In the genomic region with DNA sequence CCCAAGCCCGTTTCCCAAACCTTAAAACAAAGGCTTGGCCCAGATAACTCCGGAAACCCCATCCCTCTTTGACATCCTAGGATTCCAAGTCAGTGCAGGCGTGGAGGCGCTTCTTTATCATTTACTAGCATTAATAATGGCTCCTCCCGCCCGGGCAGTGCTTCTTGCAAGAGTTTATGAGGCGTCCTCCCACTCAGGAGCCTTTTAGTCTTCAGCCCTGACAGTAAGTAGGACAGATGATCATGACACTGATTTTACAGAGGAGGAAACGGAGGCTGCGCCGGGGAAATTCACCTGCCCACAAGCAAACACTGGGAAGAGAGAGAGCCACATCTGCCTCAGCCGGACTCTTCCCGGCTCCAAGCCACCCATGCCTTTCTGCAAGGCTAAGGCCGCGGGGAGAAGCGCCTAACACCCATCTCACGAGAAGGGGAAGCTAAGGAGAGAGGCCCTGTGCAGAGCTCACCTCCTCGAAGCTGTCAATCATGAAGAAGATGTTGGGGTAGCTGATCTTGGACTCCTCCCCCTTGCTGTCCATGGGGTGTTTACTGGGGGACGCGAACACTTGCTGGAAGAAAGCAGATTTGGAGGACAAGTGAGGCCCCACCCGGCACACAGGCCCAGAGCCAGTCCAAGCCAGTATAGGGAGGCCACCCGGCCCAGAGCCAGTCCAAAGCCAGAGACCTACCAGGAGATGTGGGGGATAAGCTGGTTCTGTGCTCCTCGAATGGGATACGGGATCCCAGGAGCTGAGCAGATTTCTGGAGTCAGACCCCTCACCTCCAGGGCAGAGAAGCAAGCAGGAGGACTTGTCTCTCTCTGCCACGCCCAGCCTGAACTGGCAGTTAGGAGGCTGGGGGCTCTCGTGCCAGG, we compare ENCODE assay signal across 19 cellular contexts.
"Had no signal": no experiment of that assay in that cellular context is flagged by ENCODE, and none has a peak within 500 bp of the region (broad histone marks: within the 10 kb centered on the region; RNA-seq: fewer than 3 reads in every experiment).

No MANE protein-coding gene starts in this region.

- H3K4me3 Mint-ChIP-seq: activated naive CD4-positive, alpha-beta T cell treated with anti-CD3 and anti-CD28 coated beads, Interleukin-2, amount 10 ng/mL, durations not matched to agents 7 days and 5 days; activated T-helper 17 cell treated with anti-CD3 and anti-CD28 coated beads, Interleukin-2, amount 50 U/mL, for 72 hours; natural killer cell; stimulated activated memory B cell treated with anti-CD40 and anti-IgM and Interleukin-4, amounts not matched to agents 10 μg/mL and 1 μg/mL and 100 μg/mL, for 72 hours had no signal

- H3K27me3 Mint-ChIP-seq: activated naive CD4-positive, alpha-beta T cell treated with anti-CD3 and anti-CD28 coated beads, Interleukin-2, amount 10 ng/mL, durations not matched to agents 7 days and 5 days; activated T-helper 17 cell treated with anti-CD3 and anti-CD28 coated beads, Interleukin-2, amount 50 U/mL, for 72 hours; stimulated activated memory B cell treated with anti-CD40 and anti-IgM and Interleukin-4, amounts not matched to agents 10 μg/mL and 1 μg/mL and 100 μg/mL, for 72 hours had no signal

- H3K27ac Mint-ChIP-seq: activated naive CD4-positive, alpha-beta T cell treated with anti-CD3 and anti-CD28 coated beads, Interleukin-2, amount 10 ng/mL, durations not matched to agents 7 days and 5 days; activated T-helper 17 cell treated with anti-CD3 and anti-CD28 coated beads, Interleukin-2, amount 50 U/mL, for 72 hours; natural killer cell had no signal

- FAIRE-seq: endothelial cell of umbilical vein had no signal

- H3K36me3 ChIP-seq: cardiac muscle cell had no signal

- H3K27me3 ChIP-seq: cardiac muscle cell, esophagus squamous epithelium had no signal

- H3K36me3 Mint-ChIP-seq: activated naive CD4-positive, alpha-beta T cell treated with anti-CD3 and anti-CD28 coated beads, Interleukin-2, amount 10 ng/mL, durations not matched to agents 7 days and 5 days; natural killer cell had no signal

- H3K9me3 Mint-ChIP-seq: activated naive CD4-positive, alpha-beta T cell treated with anti-CD3 and anti-CD28 coated beads, Interleukin-2, amount 10 ng/mL, durations not matched to agents 7 days and 5 days; activated T-helper 17 cell treated with anti-CD3 and anti-CD28 coated beads, Interleukin-2, amount 50 U/mL, for 72 hours; natural killer cell; stimulated activated memory B cell treated with anti-CD40 and anti-IgM and Interleukin-4, amounts not matched to agents 10 μg/mL and 1 μg/mL and 100 μg/mL, for 72 hours had no signal

- DNase-seq: activated CD4-positive, alpha-beta T cell treated with anti-CD3 and anti-CD28 coated beads, Interleukin-2, amount 50 U/mL, for 48 hours; activated CD4-positive, CD25-positive, alpha-beta regulatory T cell treated with anti-CD3 and anti-CD28 coated beads, Interleukin-2, amount 50 U/mL, for 72 hours; activated naive CD4-positive, alpha-beta T cell treated with anti-CD3 and anti-CD28 coated beads, Interleukin-2, amount 10 ng/mL, durations not matched to agents 7 days and 5 days; effector CD4-positive, alpha-beta T cell; esophagus squamous epithelium; hypothalamus; mesenchymal stem cell; natural killer cell; substantia nigra; T-helper 1 cell; T1000; trophoblast cell had no signal

- H3K4me3 ChIP-seq: cardiac muscle cell, coronary artery, esophagus squamous epithelium, SK-N-MC had no signal

- H3K4me1 Mint-ChIP-seq: activated naive CD4-positive, alpha-beta T cell treated with anti-CD3 and anti-CD28 coated beads, Interleukin-2, amount 10 ng/mL, durations not matched to agents 7 days and 5 days had no signal

- H3K9me3 ChIP-seq: esophagus squamous epithelium had no signal

- ATAC-seq: activated T-helper 17 cell treated with anti-CD3 and anti-CD28 coated beads, Interleukin-2, amount 50 U/mL, for 72 hours; natural killer cell; sciatic nerve; stimulated activated memory B cell treated with anti-CD40 and anti-IgM and Interleukin-4, amounts not matched to agents 10 μg/mL and 1 μg/mL and 100 μg/mL, for 72 hours had no signal

- H3K27ac ChIP-seq: cardiac muscle cell, coronary artery, esophagus squamous epithelium, SK-N-MC had no signal
